12 cellular contexts compared by ENCODE assay signal in genomic region chr20:38987777-38988176, GRCh38. TPM values are rescaled to one million over a fixed set of nuclear protein-coding genes. Genes with fewer than 3 reads are reported as not detected.
DNase-seq lines count a peak whose midpoint lies in the region; ATAC-seq and TF ChIP-seq lines count a peak whose summit lies in the region.
"Had no signal": no experiment of that assay in that cellular context is flagged by ENCODE, and none has a peak within 500 bp of the region (broad histone marks: within the 10 kb centered on the region; RNA-seq: fewer than 3 reads in every experiment).

No MANE protein-coding gene starts in this region.

- no peak for TF ChIP-seq POLR2A in gastrocnemius medialis (IDR thresholded peaks at IDR 0.05)

- no peak overlapping the region for H3K4me3 ChIP-seq in gastrocnemius medialis
- H3K4me3 ChIP-seq: A549, transverse colon had no signal

- H3K4me1 ChIP-seq in gastrocnemius medialis = peaks cover 13 to 14% of the 10 kb centered on the region in 2 donors

- ATAC-seq in GM21737 (IDR thresholded peaks at IDR 0.05; ENCODE audit: unreplicated experiment) = peak; percentile 81
- peak; percentile 73 for ATAC-seq in HG03432 (IDR thresholded peaks at IDR 0.05; ENCODE audit: unreplicated experiment)
- peak; percentile 79 for ATAC-seq in stimulated activated memory B cell treated with anti-CD40 and anti-IgM and Interleukin-4, amounts not matched to agents 10 μg/mL and 1 μg/mL and 100 μg/mL, for 72 hours
- no peak for ATAC-seq in gastrocnemius medialis
- ATAC-seq: A549; naive thymus-derived CD8-positive, alpha-beta T cell had no signal

- H3K4me1 Mint-ChIP-seq in activated CD4-positive, alpha-beta memory T cell treated with anti-CD3 and anti-CD28 coated beads, Interleukin-2, amount 10 ng/mL, durations not matched to agents 7 days and 5 days = peaks cover 17% of the 10 kb centered on the region
- H3K4me1 Mint-ChIP-seq in activated CD4-positive, alpha-beta memory T cell treated with anti-CD3 and anti-CD28 coated beads for 36 hours (ENCODE audit: low read depth) = peaks cover 8% of the 10 kb centered on the region
- H3K4me1 Mint-ChIP-seq in stimulated activated memory B cell treated with anti-CD40 and anti-IgM and Interleukin-4, amounts not matched to agents 10 μg/mL and 1 μg/mL and 100 μg/mL, for 72 hours = peaks cover 22% of the 10 kb centered on the region

- H3K27me3 ChIP-seq in gastrocnemius medialis = no peaks in the 10 kb centered on the region
- H3K27me3 ChIP-seq: transverse colon had no signal

- intact Hi-C loops in activated CD4-positive, alpha-beta memory T cell treated with anti-CD3 and anti-CD28 coated beads for 36 hours (cut with micrococcal nuclease) = no loop called here
- intact Hi-C loops in gastrocnemius medialis (cut with DNase I; ENCODE audit: low total_unique reads) = no loop called here

- no peak for DNase-seq in activated CD4-positive, alpha-beta memory T cell treated with anti-CD3 and anti-CD28 coated beads, Interleukin-2, amount 10 ng/mL, durations not matched to agents 7 days and 5 days
- DNase-seq in activated CD4-positive, alpha-beta memory T cell treated with anti-CD3 and anti-CD28 coated beads for 36 hours = no peak
- DNase-seq in gastrocnemius medialis (no peak), 8988T (no peak), HuH-7.5 (ENCODE audit: low spot score) (no peak)
- DNase-seq: hippocampal formation; naive thymus-derived CD8-positive, alpha-beta T cell; transverse colon had no signal

- TF ChIP-seq CTCF in gastrocnemius medialis (IDR thresholded peaks at IDR 0.05 in 4 of 5, conservative IDR thresholded peaks at IDR 0.05 in 1 of 5) = no peak

- no peak overlapping the region for H3K27ac ChIP-seq in gastrocnemius medialis
- H3K27ac ChIP-seq: A549 had no signal

- H3K9me3 Mint-ChIP-seq in activated CD4-positive, alpha-beta memory T cell treated with anti-CD3 and anti-CD28 coated beads, Interleukin-2, amount 10 ng/mL, durations not matched to agents 7 days and 5 days = no peaks in the 10 kb centered on the region
- no peaks in the 10 kb centered on the region for H3K9me3 Mint-ChIP-seq in activated CD4-positive, alpha-beta memory T cell treated with anti-CD3 and anti-CD28 coated beads for 36 hours
- no peaks in the 10 kb centered on the region for H3K9me3 Mint-ChIP-seq in stimulated activated memory B cell treated with anti-CD40 and anti-IgM and Interleukin-4, amounts not matched to agents 10 μg/mL and 1 μg/mL and 100 μg/mL, for 72 hours
- H3K9me3 Mint-ChIP-seq: naive thymus-derived CD8-positive, alpha-beta T cell had no signal

- H3K27ac Mint-ChIP-seq in activated CD4-positive, alpha-beta memory T cell treated with anti-CD3 and anti-CD28 coated beads, Interleukin-2, amount 10 ng/mL, durations not matched to agents 7 days and 5 days = no peak overlapping the region
- H3K27ac Mint-ChIP-seq in activated CD4-positive, alpha-beta memory T cell treated with anti-CD3 and anti-CD28 coated beads for 36 hours = no peak overlapping the region
- H3K27ac Mint-ChIP-seq in stimulated activated memory B cell treated with anti-CD40 and anti-IgM and Interleukin-4, amounts not matched to agents 10 μg/mL and 1 μg/mL and 100 μg/mL, for 72 hours = peak overlapping the region; percentile 12
- H3K27ac Mint-ChIP-seq: naive thymus-derived CD8-positive, alpha-beta T cell had no signal

- H3K4me3 Mint-ChIP-seq in activated CD4-positive, alpha-beta memory T cell treated with anti-CD3 and anti-CD28 coated beads, Interleukin-2, amount 10 ng/mL, durations not matched to agents 7 days and 5 days = peak overlapping the region; percentile 1
- no peak overlapping the region for H3K4me3 Mint-ChIP-seq in activated CD4-positive, alpha-beta memory T cell treated with anti-CD3 and anti-CD28 coated beads for 36 hours
- peak overlapping the region; percentile 29 for H3K4me3 Mint-ChIP-seq in stimulated activated memory B cell treated with anti-CD40 and anti-IgM and Interleukin-4, amounts not matched to agents 10 μg/mL and 1 μg/mL and 100 μg/mL, for 72 hours
- H3K4me3 Mint-ChIP-seq: naive thymus-derived CD8-positive, alpha-beta T cell had no signal

- peaks cover 17% of the 10 kb centered on the region for H3K36me3 Mint-ChIP-seq in activated CD4-positive, alpha-beta memory T cell treated with anti-CD3 and anti-CD28 coated beads, Interleukin-2, amount 10 ng/mL, durations not matched to agents 7 days and 5 days (ENCODE audit: low read depth)
- peaks cover 19% of the 10 kb centered on the region for H3K36me3 Mint-ChIP-seq in activated CD4-positive, alpha-beta memory T cell treated with anti-CD3 and anti-CD28 coated beads for 36 hours
- H3K36me3 Mint-ChIP-seq in stimulated activated memory B cell treated with anti-CD40 and anti-IgM and Interleukin-4, amounts not matched to agents 10 μg/mL and 1 μg/mL and 100 μg/mL, for 72 hours = peaks cover 18% of the 10 kb centered on the region

- CTCF ChIA-PET in activated CD4-positive, alpha-beta memory T cell treated with anti-CD3 and anti-CD28 coated beads, Interleukin-2, amount 10 ng/mL, durations not matched to agents 7 days and 5 days (lab: Charles Lee) = interaction anchor here (2.0 kb wide), 1 partner anchor 62 kb away, joined by 5 read pairs; no protein-coding TSS in a partner anchor
- CTCF ChIA-PET in activated CD4-positive, alpha-beta memory T cell treated with anti-CD3 and anti-CD28 coated beads for 36 hours (lab: Charles Lee) = interaction anchor here (1.4 kb wide), 1 partner anchor 10 kb away, joined by 3 read pairs; no protein-coding TSS in a partner anchor

- in situ Hi-C loops in gastrocnemius medialis (cut with MboI; ENCODE audit: low sequenced_read_pairs in 4 of 4) = no loop called here

- H3K36me3 ChIP-seq in gastrocnemius medialis = peaks cover 0 to 31% of the 10 kb centered on the region in 2 donors

- POLR2A ChIA-PET in activated CD4-positive, alpha-beta memory T cell treated with anti-CD3 and anti-CD28 coated beads, Interleukin-2, amount 10 ng/mL, durations not matched to agents 7 days and 5 days (lab: Charles Lee) = no interaction called here
- POLR2A ChIA-PET in activated CD4-positive, alpha-beta memory T cell treated with anti-CD3 and anti-CD28 coated beads for 36 hours (lab: Charles Lee) = no interaction called here

- no peaks in the 10 kb centered on the region for H3K9me3 ChIP-seq in gastrocnemius medialis
- H3K9me3 ChIP-seq: A549, transverse colon had no signal

- H3K27me3 Mint-ChIP-seq in activated CD4-positive, alpha-beta memory T cell treated with anti-CD3 and anti-CD28 coated beads, Interleukin-2, amount 10 ng/mL, durations not matched to agents 7 days and 5 days = no peaks in the 10 kb centered on the region
- H3K27me3 Mint-ChIP-seq in activated CD4-positive, alpha-beta memory T cell treated with anti-CD3 and anti-CD28 coated beads for 36 hours = no peaks in the 10 kb centered on the region
- no peaks in the 10 kb centered on the region for H3K27me3 Mint-ChIP-seq in stimulated activated memory B cell treated with anti-CD40 and anti-IgM and Interleukin-4, amounts not matched to agents 10 μg/mL and 1 μg/mL and 100 μg/mL, for 72 hours
- H3K27me3 Mint-ChIP-seq: naive thymus-derived CD8-positive, alpha-beta T cell had no signal

RNA-seq across cellular contexts. Expression of gene DHX35, which starts 25.6 kb away (rescaled TPM):
- total RNA-seq in activated CD4-positive, alpha-beta memory T cell treated with anti-CD3 and anti-CD28 coated beads, Interleukin-2, amount 10 ng/mL, durations not matched to agents 7 days and 5 days = 1 to 10 TPM; 7.1 to 7.2 TPM
- 1 to 10 TPM; 7.7 to 8.3 TPM for total RNA-seq in activated CD4-positive, alpha-beta memory T cell treated with anti-CD3 and anti-CD28 coated beads for 36 hours
- 10 to 100 TPM in 1 of 4 donors, 1 to 10 TPM in 3; 8.2 to 10.8 (median 9.3) TPM for total RNA-seq in gastrocnemius medialis

Comparison
In these comparisons a context has a peak if more than half of its experiments do, and no peak if none do; other contexts are left out.
1. ATAC-seq: peak in GM21737 (single experiment), HG03432 (single experiment) and stimulated activated memory B cell treated with anti-CD40 and anti-IgM and Interleukin-4, amounts not matched to agents 10 μg/mL and 1 μg/mL and 100 μg/mL, for 72 hours (single experiment); none in gastrocnemius medialis (0 of 2).